ENCODE assay signal across 15 cellular contexts in the genomic region with DNA sequence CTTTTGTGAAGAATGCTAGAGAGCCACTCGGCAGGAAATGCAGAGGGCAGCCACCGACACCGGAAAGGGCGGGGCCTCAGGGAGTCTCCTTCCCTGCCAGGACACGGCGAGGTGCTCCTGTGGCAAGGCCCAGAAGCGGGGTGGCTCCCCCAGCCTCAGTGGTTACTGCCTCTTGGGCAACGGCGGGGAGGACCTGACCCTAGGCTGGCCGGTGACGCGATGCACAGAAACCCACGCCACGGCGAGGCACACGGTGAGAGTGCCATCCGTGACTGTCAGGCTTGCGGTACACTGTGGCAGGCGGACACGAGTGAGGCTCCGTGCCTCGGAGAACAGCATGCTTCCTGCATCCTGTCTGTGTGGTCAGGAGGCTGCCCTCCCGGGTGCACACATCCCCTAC. TPM values are rescaled to one million over a fixed set of nuclear protein-coding genes. Genes with fewer than 3 reads are reported as not detected.
A peak's percentile ranks its signal among the peaks of the same experiment; 100 is the strongest.
DNase-seq lines count a peak whose midpoint lies in the region; ATAC-seq and TF ChIP-seq lines count a peak whose summit lies in the region.
"Had no signal": no experiment of that assay in that cellular context is flagged by ENCODE, and none has a peak within 500 bp of the region (broad histone marks: within the 10 kb centered on the region; RNA-seq: fewer than 3 reads in every experiment).

No MANE protein-coding gene starts in this region.

- H3K9me3 ChIP-seq in BLaER1 (no peaks in the 10 kb centered on the region), spleen (no peaks in the 10 kb centered on the region), WERI-Rb-1 (ENCODE audit: severe bottlenecking) (no peaks in the 10 kb centered on the region)
- H3K9me3 ChIP-seq: ascending aorta had no signal

- H3K4me3 Mint-ChIP-seq in activated CD4-positive, alpha-beta T cell treated with anti-CD3 and anti-CD28 coated beads, Interleukin-2, amount 10 ng/mL, durations not matched to agents 24 days and 14 days = peak overlapping the region; percentile 72
- H3K4me3 Mint-ChIP-seq in activated naive CD4-positive, alpha-beta T cell treated with anti-CD3 and anti-CD28 coated beads, Interleukin-2, amount 10 ng/mL, durations not matched to agents 7 days and 5 days = peak overlapping the region; percentile 44

- no peak for TF ChIP-seq POLR2A in spleen (IDR thresholded peaks at IDR 0.05)

- H4K20me1 ChIP-seq in BLaER1 = no peaks in the 10 kb centered on the region

- peak overlapping the region; percentile 62 for H3K27ac ChIP-seq in BLaER1
- peak overlapping the region in 3 of 8 donors; percentile 46 to 69 (median 49) for H3K27ac ChIP-seq in spleen
- H3K27ac ChIP-seq in WERI-Rb-1 = no peak overlapping the region
- H3K27ac ChIP-seq in dorsolateral prefrontal cortex = no peak overlapping the region
- H3K27ac ChIP-seq: ascending aorta, epithelial cell of prostate, neutrophil had no signal

- no peaks in the 10 kb centered on the region for H3K27me3 ChIP-seq in BLaER1
- H3K27me3 ChIP-seq in spleen (replicated peaks in 1 of 7) = no peaks in the 10 kb centered on the region
- H3K27me3 ChIP-seq in WERI-Rb-1 (ENCODE audit: insufficient read depth, low read depth, severe bottlenecking) = no peaks in the 10 kb centered on the region
- no peaks in the 10 kb centered on the region for H3K27me3 ChIP-seq in dorsolateral prefrontal cortex
- H3K27me3 ChIP-seq: ascending aorta, neutrophil had no signal

- peak overlapping the region; percentile 22; the same call in 1 of the 2 replicates for H3K9ac ChIP-seq in BLaER1

- H3K9me3 Mint-ChIP-seq in activated CD4-positive, alpha-beta T cell treated with anti-CD3 and anti-CD28 coated beads, Interleukin-2, amount 10 ng/mL, durations not matched to agents 24 days and 14 days = no peaks in the 10 kb centered on the region
- no peaks in the 10 kb centered on the region for H3K9me3 Mint-ChIP-seq in activated naive CD4-positive, alpha-beta T cell treated with anti-CD3 and anti-CD28 coated beads, Interleukin-2, amount 10 ng/mL, durations not matched to agents 7 days and 5 days

- peaks cover 25% of the 10 kb centered on the region for H3K4me1 Mint-ChIP-seq in activated CD4-positive, alpha-beta T cell treated with anti-CD3 and anti-CD28 coated beads, Interleukin-2, amount 10 ng/mL, durations not matched to agents 24 days and 14 days
- peaks cover 35% of the 10 kb centered on the region for H3K4me1 Mint-ChIP-seq in activated naive CD4-positive, alpha-beta T cell treated with anti-CD3 and anti-CD28 coated beads, Interleukin-2, amount 10 ng/mL, durations not matched to agents 7 days and 5 days

- WGBS in spleen, 5 donors = 46 to 84% (median 63%) methylated on average over 22 to 23 of the region's 23 CpGs

- intact Hi-C loops in activated CD4-positive, alpha-beta T cell treated with anti-CD3 and anti-CD28 coated beads, Interleukin-2, amount 10 ng/mL, durations not matched to agents 24 days and 14 days (cut with micrococcal nuclease) = no loop called here
- intact Hi-C loops in spleen (cut with DNase I; ENCODE audit: low total_unique reads) = no loop called here
- intact Hi-C loops in dorsolateral prefrontal cortex (cut with DNase I) = no loop called here

- CTCF ChIA-PET in activated naive CD4-positive, alpha-beta T cell treated with anti-CD3 and anti-CD28 coated beads, Interleukin-2, amount 10 ng/mL, durations not matched to agents 7 days and 5 days (lab: Charles Lee) = interaction anchor here (2.1 kb wide), 1 partner anchor 13 kb away, joined by 6 read pairs; no protein-coding TSS in a partner anchor

- H3K36me3 Mint-ChIP-seq in activated CD4-positive, alpha-beta T cell treated with anti-CD3 and anti-CD28 coated beads, Interleukin-2, amount 10 ng/mL, durations not matched to agents 24 days and 14 days (ENCODE audit: low read depth) = peaks cover 56% of the 10 kb centered on the region
- H3K36me3 Mint-ChIP-seq in activated naive CD4-positive, alpha-beta T cell treated with anti-CD3 and anti-CD28 coated beads, Interleukin-2, amount 10 ng/mL, durations not matched to agents 7 days and 5 days = peaks cover 37% of the 10 kb centered on the region

- H3K27ac Mint-ChIP-seq in activated CD4-positive, alpha-beta T cell treated with anti-CD3 and anti-CD28 coated beads, Interleukin-2, amount 10 ng/mL, durations not matched to agents 24 days and 14 days = peak overlapping the region; percentile 82
- H3K27ac Mint-ChIP-seq in activated naive CD4-positive, alpha-beta T cell treated with anti-CD3 and anti-CD28 coated beads, Interleukin-2, amount 10 ng/mL, durations not matched to agents 7 days and 5 days = peak overlapping the region; percentile 87

- H3K4me3 ChIP-seq in BLaER1 = peak overlapping the region; percentile 23; the same call in 1 of the 2 replicates
- peak overlapping the region in 1 of 8 donors; percentile 37 for H3K4me3 ChIP-seq in spleen
- H3K4me3 ChIP-seq in WERI-Rb-1 (ENCODE audit: low read depth, low read length) = no peak overlapping the region
- no peak overlapping the region for H3K4me3 ChIP-seq in dorsolateral prefrontal cortex
- H3K4me3 ChIP-seq: ascending aorta had no signal

- H3K36me3 ChIP-seq in BLaER1 (peaks cover 88% of the 10 kb centered on the region), spleen (peaks cover 10 to 100% (median 96%) of the 10 kb centered on the region in 6 donors), WERI-Rb-1 (peaks cover 77% of the 10 kb centered on the region)

- H3K4me1 ChIP-seq in BLaER1 (peaks cover 59% of the 10 kb centered on the region), spleen (peaks cover 0 to 28% (median 5%) of the 10 kb centered on the region in 6 donors)
- H3K4me1 ChIP-seq: ascending aorta had no signal

- ATAC-seq in GM19023 (IDR thresholded peaks at IDR 0.05; ENCODE audit: unreplicated experiment) = no peak
- ATAC-seq: SK-N-SH treated with all-trans-retinoic acid at 6 μM for 48 hours had no signal

- no peaks in the 10 kb centered on the region for H3K27me3 Mint-ChIP-seq in activated CD4-positive, alpha-beta T cell treated with anti-CD3 and anti-CD28 coated beads, Interleukin-2, amount 10 ng/mL, durations not matched to agents 24 days and 14 days
- H3K27me3 Mint-ChIP-seq in activated naive CD4-positive, alpha-beta T cell treated with anti-CD3 and anti-CD28 coated beads, Interleukin-2, amount 10 ng/mL, durations not matched to agents 7 days and 5 days = no peaks in the 10 kb centered on the region

- peak; percentile 87 for DNase-seq in activated CD4-positive, alpha-beta T cell treated with anti-CD3 and anti-CD28 coated beads, Interleukin-2, amount 10 ng/mL, durations not matched to agents 24 days and 14 days
- peak; percentile 70 for DNase-seq in activated naive CD4-positive, alpha-beta T cell treated with anti-CD3 and anti-CD28 coated beads, Interleukin-2, amount 10 ng/mL, durations not matched to agents 7 days and 5 days
- DNase-seq in spleen (peak; percentile 85), WERI-Rb-1 (no peak), dorsolateral prefrontal cortex (no peak), NCI-H748 (lab: John Stamatoyannopoulos, UW; ENCODE audit: unreplicated experiment) (no peak)
- DNase-seq: NCI-H69 had no signal

- peak overlapping the region; percentile 76 for H3K4me2 ChIP-seq in BLaER1

- no peak for TF ChIP-seq CTCF in spleen (IDR thresholded peaks at IDR 0.05 in 8 of 11, conservative IDR thresholded peaks at IDR 0.05 in 3 of 11)
- TF ChIP-seq CTCF in WERI-Rb-1 (IDR thresholded peaks at IDR 0.05; ENCODE audit: low read depth, low read length) = no peak
- no peak for TF ChIP-seq CTCF in dorsolateral prefrontal cortex (IDR thresholded peaks at IDR 0.05 in 54 of 56, conservative IDR thresholded peaks at IDR 0.05 in 2 of 56; ENCODE audit: low read depth in 1 of 56, partially characterized antibody in 56 of 56)

RNA-seq across cellular contexts. Expression of gene ZAP70, which starts 47.8 kb away (rescaled TPM):
- 240 and 242 TPM in 2 replicates for total RNA-seq in activated CD4-positive, alpha-beta T cell treated with anti-CD3 and anti-CD28 coated beads, Interleukin-2, amount 10 ng/mL, durations not matched to agents 24 days and 14 days
- total RNA-seq in spleen = 10 to 100 TPM; 49.9 to 96.1 (median 81.3) TPM
- 10 to 100 TPM; 35.2 to 50.4 (median 49.2) TPM for polyA plus RNA-seq in spleen
- total RNA-seq in dorsolateral prefrontal cortex = 1 to 10 TPM in 79 of 120 experiments, under 1 TPM in 41; 0.23 to 5.1 (median 1.3) TPM
- total RNA-seq: A673, H4 had no signal

Comparison
In these comparisons a context has a peak if more than half of its experiments do, and no peak if none do; other contexts are left out.
1. DNase-seq: peak in activated CD4-positive, alpha-beta T cell treated with anti-CD3 and anti-CD28 coated beads, Interleukin-2, amount 10 ng/mL, durations not matched to agents 24 days and 14 days (single experiment), activated naive CD4-positive, alpha-beta T cell treated with anti-CD3 and anti-CD28 coated beads, Interleukin-2, amount 10 ng/mL, durations not matched to agents 7 days and 5 days (single experiment) and spleen (single experiment); none in WERI-Rb-1 (single experiment), dorsolateral prefrontal cortex (0 of 10) and NCI-H748 (single experiment).
2. RNA of gene ZAP70, which starts 47.8 kb away (total RNA-seq): 240 to 242 TPM in activated CD4-positive, alpha-beta T cell treated with anti-CD3 and anti-CD28 coated beads, Interleukin-2, amount 10 ng/mL, durations not matched to agents 24 days and 14 days and 49.9 to 96.1 TPM in spleen; 0.23 to 5.1 TPM in dorsolateral prefrontal cortex; every median in the first group is over 4 times any median in the second.